2 cellular contexts compared by ENCODE assay signal in genomic region chr16:11333010-11333409, GRCh38.
TF ChIP-seq lines count a peak whose summit lies in the region.

No MANE protein-coding gene starts in this region.

TF ChIP-seq in HEK293, 187 proteins besides CTCF, POLR2A, EP300 and RAD21:
- peak; percentile 91 for TF ChIP-seq ZNF623 (tag by site-specific recombination; IDR thresholded peaks at IDR 0.05)
- no peak for TF ChIP-seq ZNF404 (tag by site-specific recombination; IDR thresholded peaks at IDR 0.05)
TF ChIP-seq in HEK293: peak in this region for 1.

TF ChIP-seq in K562, 482 proteins besides CTCF, POLR2A, EP300 and RAD21:
- TF ChIP-seq HOXB6 (CRISPR knock-in tag; IDR thresholded peaks at IDR 0.05; ENCODE audit: borderline replicate concordance) (no peak), RBM25 (IDR thresholded peaks at IDR 0.05; ENCODE audit: low read depth, low read length, severe bottlenecking) (peak; percentile 64), ZNF274 (IDR thresholded peaks at IDR 0.05; ENCODE audit: borderline replicate concordance, low read depth, low read length) (no peak), SMARCA5 (IDR thresholded peaks at IDR 0.05) (peak; percentile 30; the same call in 1 of the 2 replicates)
